In the genomic region with DNA sequence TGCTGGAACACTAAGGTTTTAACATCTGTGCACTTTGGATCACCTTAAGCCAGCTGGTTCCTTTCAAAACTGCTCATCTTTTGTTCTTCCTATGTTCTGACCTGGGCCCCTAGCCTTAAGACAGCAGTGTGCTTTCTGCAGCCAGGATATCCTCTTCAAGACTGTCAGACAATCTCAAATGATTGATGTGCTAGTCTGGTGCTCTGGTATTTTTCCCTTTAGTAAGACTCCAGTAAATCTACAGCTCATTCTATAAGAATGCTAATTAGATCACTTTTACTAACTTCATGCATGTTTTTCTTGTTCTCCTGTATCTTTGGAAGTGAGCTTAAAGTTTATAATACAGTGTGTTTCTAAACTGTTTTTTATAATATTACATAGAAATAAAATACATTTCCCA, we compare ENCODE assay signal across 12 cellular contexts.
DNase-seq lines count a peak whose midpoint lies in the region; ATAC-seq and TF ChIP-seq lines count a peak whose summit lies in the region.
"Had no signal": no experiment of that assay in that cellular context is flagged by ENCODE, and none has a peak within 500 bp of the region (broad histone marks: within the 10 kb centered on the region; RNA-seq: fewer than 3 reads in every experiment).

No MANE protein-coding gene starts in this region.

- ATAC-seq in WTC11: no peak
- ATAC-seq: activated CD8-positive, alpha-beta T cell treated with anti-CD3 and anti-CD28 coated beads, Interleukin-2, amount 10 ng/mL, durations not matched to agents 7 days and 5 days had no signal

- H3K27ac ChIP-seq in epithelial cell of prostate (peak overlapping the region; percentile 73), osteoblast (ENCODE audit: low read depth, low read length) (peak overlapping the region; percentile 65), testis (no peak overlapping the region)

- no peak overlapping the region for H3K4me3 Mint-ChIP-seq in activated naive CD4-positive, alpha-beta T cell treated with anti-CD3 and anti-CD28 coated beads for 36 hours
- no peak overlapping the region for H3K4me3 Mint-ChIP-seq in WTC11
- H3K4me3 Mint-ChIP-seq: activated CD8-positive, alpha-beta T cell treated with anti-CD3 and anti-CD28 coated beads, Interleukin-2, amount 10 ng/mL, durations not matched to agents 7 days and 5 days had no signal

- TF ChIP-seq POLR2A in testis (IDR thresholded peaks at IDR 0.05): no peak

- no peaks in the 10 kb centered on the region for H3K79me2 ChIP-seq in osteoblast (ENCODE audit: insufficient read depth, low read length)

- TF ChIP-seq CTCF in osteoblast (IDR thresholded peaks at IDR 0.05; ENCODE audit: extremely low read depth, low read depth, low read length) (no peak), testis (IDR thresholded peaks at IDR 0.05) (no peak), WTC11 (IDR thresholded peaks at IDR 0.05) (no peak)

- H3K4me2 ChIP-seq in osteoblast (ENCODE audit: insufficient read depth, low read length): peak overlapping the region; percentile 62

- no peak overlapping the region for H3K27ac Mint-ChIP-seq in activated naive CD4-positive, alpha-beta T cell treated with anti-CD3 and anti-CD28 coated beads for 36 hours
- H3K27ac Mint-ChIP-seq in WTC11: no peak overlapping the region
- H3K27ac Mint-ChIP-seq: activated CD8-positive, alpha-beta T cell treated with anti-CD3 and anti-CD28 coated beads, Interleukin-2, amount 10 ng/mL, durations not matched to agents 7 days and 5 days had no signal

- CTCF ChIA-PET in activated naive CD4-positive, alpha-beta T cell treated with anti-CD3 and anti-CD28 coated beads for 36 hours (lab: Charles Lee): no interaction called here
- CTCF ChIA-PET in WTC11 (lab: Charles Lee): interaction anchor here (0.9 to 1.4 kb wide), 2 partner anchors 17 to 138 kb away, joined by 3 to 4 read pairs; no protein-coding TSS in a partner anchor

- intact Hi-C loops in activated naive CD4-positive, alpha-beta T cell treated with anti-CD3 and anti-CD28 coated beads for 36 hours (cut with micrococcal nuclease): no loop called here
- intact Hi-C loops in testis (cut with DNase I; ENCODE audit: low total_unique reads): no loop called here

- DNase-seq in EL (peak; percentile 88), NCI-H69 (lab: John Stamatoyannopoulos, UW) (peak; percentile 80), epithelial cell of prostate (ENCODE audit: low read depth, low spot score) (no peak), osteoblast (ENCODE audit: insufficient read length, low spot score, missing footprints) (no peak), RPMI8226 (no peak), testis (no peak), WTC11 (ENCODE audit: low spot score) (no peak)
- DNase-seq in activated naive CD4-positive, alpha-beta T cell treated with anti-CD3 and anti-CD28 coated beads for 36 hours: no peak
- DNase-seq: activated CD8-positive, alpha-beta T cell treated with anti-CD3 and anti-CD28 coated beads, Interleukin-2, amount 10 ng/mL, durations not matched to agents 7 days and 5 days; aorta; DND-41; glutamatergic neuron had no signal

- H3K36me3 Mint-ChIP-seq in activated naive CD4-positive, alpha-beta T cell treated with anti-CD3 and anti-CD28 coated beads for 36 hours (ENCODE audit: low read depth): no peaks in the 10 kb centered on the region
- H3K36me3 Mint-ChIP-seq in WTC11: no peaks in the 10 kb centered on the region

- H3K4me1 ChIP-seq in osteoblast (ENCODE audit: insufficient read depth, low read length) (peaks cover 49% of the 10 kb centered on the region), testis (peaks cover 3% of the 10 kb centered on the region)

- no peaks in the 10 kb centered on the region for H3K4me1 Mint-ChIP-seq in activated naive CD4-positive, alpha-beta T cell treated with anti-CD3 and anti-CD28 coated beads for 36 hours (ENCODE audit: low read depth)
- H3K4me1 Mint-ChIP-seq in WTC11: peaks cover 15% of the 10 kb centered on the region

- POLR2A ChIA-PET in WTC11 (lab: Charles Lee): interaction anchor here (0.6 kb wide), 2 partner anchors 10 to 560 kb away, joined by 3 read pairs; no protein-coding TSS in a partner anchor

- H3K36me3 ChIP-seq in osteoblast (ENCODE audit: insufficient read depth, low read length): no peaks in the 10 kb centered on the region
- H3K36me3 ChIP-seq in testis (ENCODE audit: low read depth, missing control alignments): no peaks in the 10 kb centered on the region

- H4K20me1 ChIP-seq in osteoblast (ENCODE audit: insufficient read depth, low read length): no peaks in the 10 kb centered on the region

- H3K9me3 Mint-ChIP-seq in activated naive CD4-positive, alpha-beta T cell treated with anti-CD3 and anti-CD28 coated beads for 36 hours: no peaks in the 10 kb centered on the region
- H3K9me3 Mint-ChIP-seq in WTC11: no peaks in the 10 kb centered on the region

- no peaks in the 10 kb centered on the region for H3K27me3 Mint-ChIP-seq in activated naive CD4-positive, alpha-beta T cell treated with anti-CD3 and anti-CD28 coated beads for 36 hours (ENCODE audit: low read depth)
- H3K27me3 Mint-ChIP-seq in WTC11 (ENCODE audit: low read depth): no peaks in the 10 kb centered on the region

- H3K9me3 ChIP-seq in osteoblast (ENCODE audit: low read depth, low read length) (no peaks in the 10 kb centered on the region), testis (no peaks in the 10 kb centered on the region)

- H3K4me3 ChIP-seq in osteoblast (ENCODE audit: insufficient read depth, low read length): no peak overlapping the region
- no peak overlapping the region for H3K4me3 ChIP-seq in testis

- no peaks in the 10 kb centered on the region for H3K27me3 ChIP-seq in osteoblast (ENCODE audit: insufficient read depth, low read length)
- no peaks in the 10 kb centered on the region for H3K27me3 ChIP-seq in testis

- H2AFZ ChIP-seq in osteoblast (ENCODE audit: low read length): no peak overlapping the region

TF ChIP-seq in WTC11, 78 proteins besides CTCF, POLR2A, EP300 and RAD21 (continues in another document):
- TF ChIP-seq CREB1 (CRISPR knock-in tag; IDR thresholded peaks at IDR 0.05) (no peak), SOX15 (CRISPR knock-in tag; IDR thresholded peaks at IDR 0.05) (no peak), KAT7 (CRISPR knock-in tag; IDR thresholded peaks at IDR 0.05; ENCODE audit: borderline replicate concordance) (no peak), SP1 (CRISPR knock-in tag; conservative IDR thresholded peaks at IDR 0.05) (no peak), FOXJ3 (CRISPR knock-in tag; IDR thresholded peaks at IDR 0.05; ENCODE audit: borderline replicate concordance) (no peak), SMAD4 (CRISPR knock-in tag; IDR thresholded peaks at IDR 0.05) (no peak)
- TF ChIP-seq, protein P1, sequence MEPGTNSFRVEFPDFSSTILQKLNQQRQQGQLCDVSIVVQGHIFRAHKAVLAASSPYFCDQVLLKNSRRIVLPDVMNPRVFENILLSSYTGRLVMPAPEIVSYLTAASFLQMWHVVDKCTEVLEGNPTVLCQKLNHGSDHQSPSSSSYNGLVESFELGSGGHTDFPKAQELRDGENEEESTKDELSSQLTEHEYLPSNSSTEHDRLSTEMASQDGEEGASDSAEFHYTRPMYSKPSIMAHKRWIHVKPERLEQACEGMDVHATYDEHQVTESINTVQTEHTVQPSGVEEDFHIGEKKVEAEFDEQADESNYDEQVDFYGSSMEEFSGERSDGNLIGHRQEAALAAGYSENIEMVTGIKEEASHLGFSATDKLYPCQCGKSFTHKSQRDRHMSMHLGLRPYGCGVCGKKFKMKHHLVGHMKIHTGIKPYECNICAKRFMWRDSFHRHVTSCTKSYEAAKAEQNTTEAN (CRISPR knock-in tag; IDR thresholded peaks at IDR 0.05): no peak
- TF ChIP-seq, protein P2, sequence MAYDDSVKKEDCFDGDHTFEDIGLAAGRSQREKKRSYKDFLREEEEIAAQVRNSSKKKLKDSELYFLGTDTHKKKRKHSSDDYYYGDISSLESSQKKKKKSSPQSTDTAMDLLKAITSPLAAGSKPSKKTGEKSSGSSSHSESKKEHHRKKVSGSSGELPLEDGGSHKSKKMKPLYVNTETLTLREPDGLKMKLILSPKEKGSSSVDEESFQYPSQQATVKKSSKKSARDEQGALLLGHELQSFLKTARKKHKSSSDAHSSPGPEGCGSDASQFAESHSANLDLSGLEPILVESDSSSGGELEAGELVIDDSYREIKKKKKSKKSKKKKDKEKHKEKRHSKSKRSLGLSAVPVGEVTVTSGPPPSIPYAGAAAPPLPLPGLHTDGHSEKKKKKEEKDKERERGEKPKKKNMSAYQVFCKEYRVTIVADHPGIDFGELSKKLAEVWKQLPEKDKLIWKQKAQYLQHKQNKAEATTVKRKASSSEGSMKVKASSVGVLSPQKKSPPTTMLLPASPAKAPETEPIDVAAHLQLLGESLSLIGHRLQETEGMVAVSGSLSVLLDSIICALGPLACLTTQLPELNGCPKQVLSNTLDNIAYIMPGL (CRISPR knock-in tag; IDR thresholded peaks at IDR 0.05): no peak
- TF ChIP-seq, protein P3, sequence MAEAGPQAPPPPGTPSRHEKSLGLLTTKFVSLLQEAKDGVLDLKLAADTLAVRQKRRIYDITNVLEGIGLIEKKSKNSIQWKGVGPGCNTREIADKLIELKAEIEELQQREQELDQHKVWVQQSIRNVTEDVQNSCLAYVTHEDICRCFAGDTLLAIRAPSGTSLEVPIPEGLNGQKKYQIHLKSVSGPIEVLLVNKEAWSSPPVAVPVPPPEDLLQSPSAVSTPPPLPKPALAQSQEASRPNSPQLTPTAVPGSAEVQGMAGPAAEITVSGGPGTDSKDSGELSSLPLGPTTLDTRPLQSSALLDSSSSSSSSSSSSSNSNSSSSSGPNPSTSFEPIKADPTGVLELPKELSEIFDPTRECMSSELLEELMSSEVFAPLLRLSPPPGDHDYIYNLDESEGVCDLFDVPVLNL (CRISPR knock-in tag; IDR thresholded peaks at IDR 0.05; ENCODE audit: borderline replicate concordance, low read depth): no peak
- TF ChIP-seq, protein P4, sequence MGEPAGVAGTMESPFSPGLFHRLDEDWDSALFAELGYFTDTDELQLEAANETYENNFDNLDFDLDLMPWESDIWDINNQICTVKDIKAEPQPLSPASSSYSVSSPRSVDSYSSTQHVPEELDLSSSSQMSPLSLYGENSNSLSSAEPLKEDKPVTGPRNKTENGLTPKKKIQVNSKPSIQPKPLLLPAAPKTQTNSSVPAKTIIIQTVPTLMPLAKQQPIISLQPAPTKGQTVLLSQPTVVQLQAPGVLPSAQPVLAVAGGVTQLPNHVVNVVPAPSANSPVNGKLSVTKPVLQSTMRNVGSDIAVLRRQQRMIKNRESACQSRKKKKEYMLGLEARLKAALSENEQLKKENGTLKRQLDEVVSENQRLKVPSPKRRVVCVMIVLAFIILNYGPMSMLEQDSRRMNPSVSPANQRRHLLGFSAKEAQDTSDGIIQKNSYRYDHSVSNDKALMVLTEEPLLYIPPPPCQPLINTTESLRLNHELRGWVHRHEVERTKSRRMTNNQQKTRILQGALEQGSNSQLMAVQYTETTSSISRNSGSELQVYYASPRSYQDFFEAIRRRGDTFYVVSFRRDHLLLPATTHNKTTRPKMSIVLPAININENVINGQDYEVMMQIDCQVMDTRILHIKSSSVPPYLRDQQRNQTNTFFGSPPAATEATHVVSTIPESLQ (CRISPR knock-in tag; IDR thresholded peaks at IDR 0.05): no peak

Comparison
In these comparisons a context has a peak if more than half of its experiments do, and no peak if none do; other contexts are left out.
1. DNase-seq: peak in EL (single experiment) and NCI-H69 (single experiment); none in epithelial cell of prostate (single experiment), osteoblast (single experiment), activated naive CD4-positive, alpha-beta T cell treated with anti-CD3 and anti-CD28 coated beads for 36 hours (single experiment), RPMI8226 (single experiment), testis (single experiment) and WTC11 (single experiment).
2. H3K27ac ChIP-seq: peak in epithelial cell of prostate (single experiment) and osteoblast (single experiment); none in testis (0 of 2).